In genomic region chr5:36441215-36441614, GRCh38 we compare ENCODE assay signal across 25 cellular contexts.
A peak's percentile ranks its signal among the peaks of the same experiment; 100 is the strongest.
DNase-seq lines count a peak whose midpoint lies in the region; TF ChIP-seq lines count a peak whose summit lies in the region.
"Had no signal": no experiment of that assay in that cellular context is flagged by ENCODE, and none has a peak within 500 bp of the region (broad histone marks: within the 10 kb centered on the region; RNA-seq: fewer than 3 reads in every experiment).

No MANE protein-coding gene starts in this region.

- TF ChIP-seq CTCF in OCI-LY1 (IDR thresholded peaks at IDR 0.05; ENCODE audit: low read length) (no peak), mesothelial cell of epicardium (IDR thresholded peaks at IDR 0.05; ENCODE audit: unreplicated experiment) (no peak), coronary artery (IDR thresholded peaks at IDR 0.05) (no peak)

- H3K27me3 Mint-ChIP-seq in mesothelial cell of epicardium (ENCODE audit: low read depth) = no peaks in the 10 kb centered on the region

- H3K9ac ChIP-seq in OCI-LY1 (ENCODE audit: low read length) = no peak overlapping the region
- H3K9ac ChIP-seq: GM23248 had no signal

- peak overlapping the region; percentile 65 for H3K27ac ChIP-seq in OCI-LY1 (ENCODE audit: low read depth, low read length, poor library complexity, severe bottlenecking)
- no peak overlapping the region for H3K27ac ChIP-seq in coronary artery
- H3K27ac ChIP-seq: GM23248, SK-N-MC had no signal

- H3K36me3 ChIP-seq in OCI-LY1 (ENCODE audit: insufficient read depth, low read length) = no peaks in the 10 kb centered on the region

- no peaks in the 10 kb centered on the region for H3K9me3 ChIP-seq in OCI-LY1 (ENCODE audit: low read length)

- H4K20me1 ChIP-seq in OCI-LY1 (ENCODE audit: insufficient read depth, low read length) = no peaks in the 10 kb centered on the region

- H3K27me3 ChIP-seq in OCI-LY1 (ENCODE audit: insufficient read depth, low read length) = no peaks in the 10 kb centered on the region

- H3F3A ChIP-seq in OCI-LY1 (ENCODE audit: insufficient read depth, low read length) = no peaks in the 10 kb centered on the region

- H2AFZ ChIP-seq in OCI-LY1 (ENCODE audit: low read length) = no peak overlapping the region
- H2AFZ ChIP-seq: GM23248 had no signal

- H3K36me3 Mint-ChIP-seq in mesothelial cell of epicardium = no peaks in the 10 kb centered on the region
- H3K36me3 Mint-ChIP-seq: CD4-positive, CD25-positive, alpha-beta regulatory T cell had no signal

- no peak overlapping the region for H3K4me3 Mint-ChIP-seq in mesothelial cell of epicardium
- H3K4me3 Mint-ChIP-seq: CD4-positive, CD25-positive, alpha-beta regulatory T cell; H9; HFFc6 had no signal

- H3K9me3 Mint-ChIP-seq in mesothelial cell of epicardium = no peaks in the 10 kb centered on the region
- H3K9me3 Mint-ChIP-seq: H9, HFFc6 had no signal

- no peak overlapping the region for H3K4me2 ChIP-seq in OCI-LY1 (ENCODE audit: low read length)

- peak; percentile 6 for DNase-seq in cerebellar cortex (ENCODE audit: low spot score)
- DNase-seq in mesothelial cell of epicardium (ENCODE audit: low spot score in 2 of 2, unreplicated experiment in 2 of 2) = no peak
- peak; percentile 32 for DNase-seq in putamen (ENCODE audit: low spot score)
- DNase-seq in HPDE6-E6E7 (ENCODE audit: extremely low spot score) = no peak
- no peak for DNase-seq in HUDEP-2 (lab: John Stamatoyannopoulos, UW; ENCODE audit: unreplicated experiment in 76 of 76)
- DNase-seq in NCI-H1105 treated with DMSO at 0.1 percent for 48 hours (lab: John Stamatoyannopoulos, UW) = no peak
- DNase-seq in coronary artery (ENCODE audit: low spot score) = no peak
- DNase-seq: CD4-positive, CD25-positive, alpha-beta regulatory T cell; DMS79; GM23248; H9; HFFc6; Kasumi-1; MM.1S; NCI-H1048; NCI-H1436; NCI-H187 treated with DMSO at 0.1 percent for 48 hours; NCI-H2107; NCI-H446 treated with DMSO at 0.1 percent for 48 hours; NCI-H526 treated with DMSO at 0.1 percent for 48 hours; PC-3; SHP77 treated with DMSO at 0.1 percent for 48 hours had no signal

- H3K4me1 Mint-ChIP-seq in mesothelial cell of epicardium = peaks cover 72% of the 10 kb centered on the region
- H3K4me1 Mint-ChIP-seq: CD4-positive, CD25-positive, alpha-beta regulatory T cell had no signal

- H3K79me2 ChIP-seq in OCI-LY1 (ENCODE audit: insufficient read depth, low read length) = no peaks in the 10 kb centered on the region

- peaks cover 46% of the 10 kb centered on the region for H3K4me1 ChIP-seq in OCI-LY1 (ENCODE audit: insufficient read depth, low read length, severe bottlenecking)

- H3K9me2 ChIP-seq in OCI-LY1 (ENCODE audit: low read depth, low read length) = no peaks in the 10 kb centered on the region

- no peak overlapping the region for H3K4me3 ChIP-seq in OCI-LY1 (ENCODE audit: low read depth, low read length, poor library complexity, severe bottlenecking)
- H3K4me3 ChIP-seq in coronary artery = no peak overlapping the region
- H3K4me3 ChIP-seq: GM12878, GM23248, SK-N-MC had no signal

- peak overlapping the region; percentile 74 for H3K27ac Mint-ChIP-seq in mesothelial cell of epicardium
- H3K27ac Mint-ChIP-seq: CD4-positive, CD25-positive, alpha-beta regulatory T cell; HFFc6 had no signal

Comparison
In these comparisons a context has a peak if more than half of its experiments do, and no peak if none do; other contexts are left out.
1. DNase-seq: peak in cerebellar cortex (single experiment) and putamen (single experiment); none in mesothelial cell of epicardium (0 of 2), HPDE6-E6E7 (single experiment), HUDEP-2 (0 of 76), NCI-H1105 treated with DMSO at 0.1 percent for 48 hours (single experiment) and coronary artery (single experiment).